ENCODE assay signal across 14 cellular contexts in genomic region chr15:93048759-93049161, GRCh38. TPM values are rescaled to one million over a fixed set of nuclear protein-coding genes. Genes with fewer than 3 reads are reported as not detected.
DNase-seq lines count a peak whose midpoint lies in the region; ATAC-seq and TF ChIP-seq lines count a peak whose summit lies in the region.
"Had no signal": no experiment of that assay in that cellular context is flagged by ENCODE, and none has a peak within 500 bp of the region (broad histone marks: within the 10 kb centered on the region; RNA-seq: fewer than 3 reads in every experiment).

No MANE protein-coding gene starts in this region.

- in situ Hi-C loops in astrocyte of the spinal cord (cut with HindIII; ENCODE audit: low sequenced_read_pairs), result no loop called here

- H3K27ac Mint-ChIP-seq in activated naive CD4-positive, alpha-beta T cell treated with anti-CD3 and anti-CD28 coated beads, Interleukin-2, amount 50 U/mL, for 72 hours, result no peak overlapping the region

- DNase-seq in NCI-H2029 (lab: John Stamatoyannopoulos, UW) (peak; percentile 27), NCI-H2029 treated with DMSO at 0.1 percent for 48 hours (lab: John Stamatoyannopoulos, UW) (no peak), astrocyte of the spinal cord (ENCODE audit: low read depth, low spot score) (peak; percentile 43), lower lobe of right lung (peak; percentile 80), A172 (ENCODE audit: low spot score) (no peak)
- DNase-seq in activated naive CD4-positive, alpha-beta T cell treated with anti-CD3 and anti-CD28 coated beads, Interleukin-2, amount 50 U/mL, for 72 hours (ENCODE audit: low spot score in 2 of 2), result no peak
- DNase-seq: DND-41; NCI-H1930; stimulated activated CD8-positive, alpha-beta memory T cell treated with anti-CD3 and anti-CD28 coated beads, Interleukin-4, amount 100 ng/mL, for 48 hours; T1000 had no signal

- H3K9me3 Mint-ChIP-seq in activated naive CD4-positive, alpha-beta T cell treated with anti-CD3 and anti-CD28 coated beads, Interleukin-2, amount 50 U/mL, for 72 hours, result peaks cover 6 to 8% of the 10 kb centered on the region in 2 donors

- H3K9me3 ChIP-seq in lower lobe of right lung, result peaks cover 5% of the 10 kb centered on the region

- no peak overlapping the region for H3K27ac ChIP-seq in lower lobe of right lung
- H3K27ac ChIP-seq: 22Rv1 had no signal

- peaks cover 22% of the 10 kb centered on the region for H3K4me1 ChIP-seq in lower lobe of right lung

- intact Hi-C loops in lower lobe of right lung (cut with DNase I), result no loop called here

- peaks cover 8% of the 10 kb centered on the region for H3K36me3 ChIP-seq in lower lobe of right lung

- peaks cover 0 to 8% of the 10 kb centered on the region in 2 donors for H3K36me3 Mint-ChIP-seq in activated naive CD4-positive, alpha-beta T cell treated with anti-CD3 and anti-CD28 coated beads, Interleukin-2, amount 50 U/mL, for 72 hours

- no peak for TF ChIP-seq CTCF in astrocyte of the spinal cord (IDR thresholded peaks at IDR 0.05; ENCODE audit: low read depth, low read length)
- TF ChIP-seq CTCF in lower lobe of right lung (IDR thresholded peaks at IDR 0.05), result no peak

- no peaks in the 10 kb centered on the region for H3K27me3 ChIP-seq in lower lobe of right lung (ENCODE audit: low read depth)

- no peak overlapping the region for H3K4me3 ChIP-seq in astrocyte of the spinal cord (ENCODE audit: low read depth, low read length)
- no peak overlapping the region for H3K4me3 ChIP-seq in lower lobe of right lung

- ATAC-seq in lower lobe of right lung (peak; percentile 44 to 45), HG03025 (IDR thresholded peaks at IDR 0.05; ENCODE audit: low FRiP score, unreplicated experiment) (no peak), HG03378 (IDR thresholded peaks at IDR 0.05; ENCODE audit: unreplicated experiment) (no peak)
- no peak for ATAC-seq in activated naive CD4-positive, alpha-beta T cell treated with anti-CD3 and anti-CD28 coated beads, Interleukin-2, amount 50 U/mL, for 72 hours

RNA-seq across cellular contexts. Expression of gene RGMA, which starts 40.3 kb away (rescaled TPM):
- 9.7 TPM for total RNA-seq in lower lobe of right lung
- under 1 TPM; 0.18 to 0.32 TPM for total RNA-seq in activated naive CD4-positive, alpha-beta T cell treated with anti-CD3 and anti-CD28 coated beads, Interleukin-2, amount 50 U/mL, for 72 hours
- 0.05 and 0.90 TPM in 2 replicates for total RNA-seq in A172 (2014; rRNA removed; shearing (Covaris generic))
- total RNA-seq: activated CD8-positive, alpha-beta memory T cell treated with anti-CD3 and anti-CD28 coated beads for 36 hours had no signal

Comparison
In these comparisons a context has a peak if more than half of its experiments do, and no peak if none do; other contexts are left out.
1. DNase-seq: peak in NCI-H2029 (single experiment), astrocyte of the spinal cord (single experiment) and lower lobe of right lung (single experiment); none in NCI-H2029 treated with DMSO at 0.1 percent for 48 hours (single experiment), activated naive CD4-positive, alpha-beta T cell treated with anti-CD3 and anti-CD28 coated beads, Interleukin-2, amount 50 U/mL, for 72 hours (0 of 2) and A172 (single experiment).
2. ATAC-seq: peak in lower lobe of right lung (2 of 2); none in activated naive CD4-positive, alpha-beta T cell treated with anti-CD3 and anti-CD28 coated beads, Interleukin-2, amount 50 U/mL, for 72 hours (0 of 2), HG03025 (single experiment) and HG03378 (single experiment).